29 cellular contexts compared by ENCODE assay signal in genomic region chr7:85686410-85687181, GRCh38.
"Had no signal": no experiment of that assay in that cellular context is flagged by ENCODE, and none has a peak within 500 bp of the region (broad histone marks: within the 10 kb centered on the region; RNA-seq: fewer than 3 reads in every experiment).

No MANE protein-coding gene starts in this region.

- H3K27ac ChIP-seq: adrenal gland, body of pancreas, neutrophil, skin epidermis, testis, transverse colon, vagina had no signal

- H3K27me3 ChIP-seq: adrenal gland, body of pancreas, neutrophil, testis, transverse colon, vagina had no signal

- H3K36me3 ChIP-seq: adrenal gland, neutrophil, transverse colon, vagina had no signal

- H3K27ac Mint-ChIP-seq: activated CD4-positive, alpha-beta T cell treated with anti-CD3 and anti-CD28 coated beads for 36 hours; activated CD8-positive, alpha-beta memory T cell treated with anti-CD3 and anti-CD28 coated beads, Interleukin-2, amount 10 ng/mL, durations not matched to agents 7 days and 5 days; activated CD8-positive, alpha-beta T cell treated with anti-CD3 and anti-CD28 coated beads, Interleukin-2, amount 10 ng/mL, durations not matched to agents 7 days and 5 days; activated naive CD8-positive, alpha-beta T cell treated with anti-CD3 and anti-CD28 coated beads for 36 hours; activated T-cell treated with anti-CD3 and anti-CD28 coated beads, Interleukin-2, amount 50 U/mL, for 72 hours; mesothelial cell of epicardium; naive B cell; nephron progenitor cell; T-helper 2 cell treated with Interferon-gamma antibody and Interleukin-4, amounts not matched to agents 5 μg/mL and 100 μg/mL, for 36 hours had no signal

- H3K4me3 Mint-ChIP-seq: activated CD4-positive, alpha-beta T cell treated with anti-CD3 and anti-CD28 coated beads for 36 hours; activated CD8-positive, alpha-beta memory T cell treated with anti-CD3 and anti-CD28 coated beads, Interleukin-2, amount 10 ng/mL, durations not matched to agents 7 days and 5 days; activated CD8-positive, alpha-beta T cell treated with anti-CD3 and anti-CD28 coated beads, Interleukin-2, amount 10 ng/mL, durations not matched to agents 7 days and 5 days; activated naive CD8-positive, alpha-beta T cell treated with anti-CD3 and anti-CD28 coated beads for 36 hours; activated T-cell treated with anti-CD3 and anti-CD28 coated beads, Interleukin-2, amount 50 U/mL, for 72 hours; mesothelial cell of epicardium; nephron progenitor cell; T-helper 2 cell treated with Interferon-gamma antibody and Interleukin-4, amounts not matched to agents 5 μg/mL and 100 μg/mL, for 36 hours had no signal

- DNase-seq: activated CD4-positive, alpha-beta T cell treated with anti-CD3 and anti-CD28 coated beads for 36 hours; activated CD4-positive, CD25-positive, alpha-beta regulatory T cell; activated CD8-positive, alpha-beta memory T cell treated with anti-CD3 and anti-CD28 coated beads, Interleukin-2, amount 10 ng/mL, durations not matched to agents 7 days and 5 days; activated CD8-positive, alpha-beta T cell treated with anti-CD3 and anti-CD28 coated beads, Interleukin-2, amount 10 ng/mL, durations not matched to agents 7 days and 5 days; activated naive CD4-positive, alpha-beta T cell; activated naive CD8-positive, alpha-beta T cell treated with anti-CD3 and anti-CD28 coated beads for 36 hours; activated T-cell treated with anti-CD3 and anti-CD28 coated beads, Interleukin-2, amount 50 U/mL, for 72 hours; adrenal gland; aorta; body of pancreas; dermis blood vessel endothelial cell; effector CD4-positive, alpha-beta T cell; erythroblast; foreskin melanocyte; left colon; naive B cell; nephron progenitor cell; stimulated activated CD4-positive, alpha-beta T cell treated with anti-CD3 and anti-CD28 coated beads, Interleukin-12 subunit alpha, Interleukin-12 subunit beta, amount 100 ng/mL, for 4 hours; stimulated activated CD4-positive, alpha-beta T cell treated with anti-CD3 and anti-CD28 coated beads, Interleukin-4, amount 100 ng/mL, for 1 hour; stimulated activated naive CD8-positive, alpha-beta T cell treated with anti-CD3 and anti-CD28 coated beads, Interleukin-15, Interleukin-2, amounts not matched to agents 100 U/mL and 50 U/mL, for 24 hours; T-helper 1 cell; testis; transverse colon had no signal

- ATAC-seq: activated CD4-positive, alpha-beta T cell treated with anti-CD3 and anti-CD28 coated beads for 36 hours; activated CD8-positive, alpha-beta memory T cell treated with anti-CD3 and anti-CD28 coated beads, Interleukin-2, amount 10 ng/mL, durations not matched to agents 7 days and 5 days; activated CD8-positive, alpha-beta T cell treated with anti-CD3 and anti-CD28 coated beads, Interleukin-2, amount 10 ng/mL, durations not matched to agents 7 days and 5 days; activated T-cell treated with anti-CD3 and anti-CD28 coated beads, Interleukin-2, amount 50 U/mL, for 72 hours; body of pancreas; left colon; sciatic nerve had no signal

- H3K4me1 ChIP-seq: adrenal gland, body of pancreas, testis, transverse colon, vagina had no signal

- H3K4me3 ChIP-seq: adrenal gland, body of pancreas, skin epidermis, testis, transverse colon, vagina had no signal

- H3K4me1 Mint-ChIP-seq: activated CD4-positive, alpha-beta T cell treated with anti-CD3 and anti-CD28 coated beads for 36 hours; activated CD8-positive, alpha-beta memory T cell treated with anti-CD3 and anti-CD28 coated beads, Interleukin-2, amount 10 ng/mL, durations not matched to agents 7 days and 5 days; activated naive CD8-positive, alpha-beta T cell treated with anti-CD3 and anti-CD28 coated beads for 36 hours; naive B cell; nephron progenitor cell had no signal

- H3K36me3 Mint-ChIP-seq: activated CD8-positive, alpha-beta memory T cell treated with anti-CD3 and anti-CD28 coated beads, Interleukin-2, amount 10 ng/mL, durations not matched to agents 7 days and 5 days; activated naive CD8-positive, alpha-beta T cell treated with anti-CD3 and anti-CD28 coated beads for 36 hours; naive B cell had no signal

- H3K27me3 Mint-ChIP-seq: activated CD4-positive, alpha-beta T cell treated with anti-CD3 and anti-CD28 coated beads for 36 hours; activated CD8-positive, alpha-beta memory T cell treated with anti-CD3 and anti-CD28 coated beads, Interleukin-2, amount 10 ng/mL, durations not matched to agents 7 days and 5 days; activated naive CD8-positive, alpha-beta T cell treated with anti-CD3 and anti-CD28 coated beads for 36 hours; naive B cell had no signal

- H3K9me3 ChIP-seq: adrenal gland, body of pancreas, neutrophil, testis, transverse colon, vagina had no signal
